ENCODE assay signal across 15 cellular contexts in the genomic region with DNA sequence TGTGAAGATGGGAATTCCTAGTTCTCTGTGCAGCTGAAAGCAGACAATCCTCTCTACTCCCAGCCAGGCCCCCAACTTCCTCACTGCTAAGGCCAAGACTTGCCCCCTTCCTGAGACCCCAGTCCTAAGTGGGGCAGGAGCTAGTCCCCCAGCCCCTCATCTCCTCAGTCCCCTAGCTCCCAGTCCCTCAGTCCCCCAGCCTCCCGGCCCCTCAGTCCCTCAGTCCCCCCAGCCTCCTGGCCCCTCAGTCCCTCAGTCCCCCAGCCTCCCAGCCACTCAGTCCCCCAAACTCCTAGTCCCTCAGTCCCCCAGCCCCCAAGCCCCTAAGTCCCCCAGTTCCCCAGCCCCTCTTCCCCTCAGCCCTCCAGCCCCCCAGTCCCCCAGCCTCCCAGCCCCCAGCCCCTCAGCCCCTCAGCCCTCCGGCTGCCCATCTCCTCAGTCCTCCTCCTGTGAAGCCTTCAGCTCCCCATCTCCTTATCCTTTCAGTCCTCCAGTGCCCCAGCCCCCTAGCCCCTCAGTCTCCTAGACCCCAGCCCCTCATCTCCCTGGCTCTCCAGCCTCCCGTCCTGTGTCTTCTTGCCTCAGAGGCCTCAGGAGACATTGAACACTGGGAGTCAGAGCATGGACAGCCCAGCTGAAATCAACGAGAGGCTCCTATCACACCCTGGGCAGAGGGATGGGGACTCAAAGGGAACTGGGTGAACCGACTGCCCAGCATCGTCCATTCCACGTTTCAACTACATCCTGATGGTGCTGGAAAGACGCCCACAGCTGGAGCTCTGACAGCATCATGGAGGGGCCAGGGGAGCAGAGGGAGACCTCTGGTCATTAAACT.
"Had no signal": no experiment of that assay in that cellular context is flagged by ENCODE, and none has a peak within 500 bp of the region (broad histone marks: within the 10 kb centered on the region; RNA-seq: fewer than 3 reads in every experiment).

No MANE protein-coding gene starts in this region.

- FAIRE-seq: keratinocyte, pancreas had no signal

- DNase-seq: activated CD4-positive, alpha-beta T cell treated with anti-CD3 and anti-CD28 coated beads for 48 hours; activated CD4-positive, CD25-positive, alpha-beta regulatory T cell; activated CD8-positive, alpha-beta T cell treated with anti-CD3 and anti-CD28 coated beads, Interleukin-2, amount 10 ng/mL, durations not matched to agents 7 days and 5 days; activated gamma-delta T cell; foreskin melanocyte; glutamatergic neuron; hypothalamus; left lung; midbrain; pancreas; stimulated activated naive B cell treated with anti-CD40 and anti-IgM and Interleukin-4, amounts not matched to agents 10 μg/mL and 1 μg/mL and 100 μg/mL, for 72 hours; upper lobe of right lung had no signal

- H3K9me3 ChIP-seq: pancreas, thoracic aorta, upper lobe of right lung had no signal

- ATAC-seq: activated CD8-positive, alpha-beta T cell treated with anti-CD3 and anti-CD28 coated beads, Interleukin-2, amount 10 ng/mL, durations not matched to agents 7 days and 5 days; left lung; pancreas; sciatic nerve; stimulated activated naive B cell treated with anti-CD40 and anti-IgM and Interleukin-4, amounts not matched to agents 10 μg/mL and 1 μg/mL and 100 μg/mL, for 72 hours; upper lobe of right lung had no signal

- H3K4me3 ChIP-seq: left lung, pancreas, thoracic aorta, upper lobe of right lung had no signal

- H3K4me1 ChIP-seq: left lung, pancreas, upper lobe of right lung had no signal

- H3K27ac ChIP-seq: left lung, pancreas, thoracic aorta, upper lobe of right lung had no signal

- H3K27me3 ChIP-seq: pancreas had no signal

- H3K36me3 ChIP-seq: left lung, pancreas, thoracic aorta, upper lobe of right lung had no signal
